19 cellular contexts compared by ENCODE assay signal in the genomic region with DNA sequence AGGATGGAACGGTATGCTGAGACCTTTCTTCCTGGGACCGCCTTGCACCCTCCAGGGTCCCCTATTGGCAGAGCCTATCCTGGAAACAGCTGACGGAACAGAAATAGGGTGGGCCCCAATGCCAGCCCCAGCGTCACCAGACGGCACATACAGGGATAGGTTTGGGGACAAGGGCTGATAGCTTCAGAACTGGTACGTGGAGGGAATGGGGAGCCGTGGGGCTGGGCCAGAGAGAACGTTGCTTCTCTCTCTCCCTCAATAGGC. TPM values are rescaled to one million over a fixed set of nuclear protein-coding genes. Genes with fewer than 3 reads are reported as not detected.
DNase-seq lines count a peak whose midpoint lies in the region; ATAC-seq and TF ChIP-seq lines count a peak whose summit lies in the region.
"Had no signal": no experiment of that assay in that cellular context is flagged by ENCODE, and none has a peak within 500 bp of the region (broad histone marks: within the 10 kb centered on the region; RNA-seq: fewer than 3 reads in every experiment).

No MANE protein-coding gene starts in this region.

- H2BK12ac ChIP-seq in mesenchymal stem cell (ENCODE audit: low read length in 2 of 2): peak overlapping the region in 1 of 2 experiments; percentile 60

- H3K4ac ChIP-seq in IMR-90 (ENCODE audit: low read depth, low read length): peak overlapping the region; percentile 6; the same call in 1 of the 2 replicates
- no peak overlapping the region for H3K4ac ChIP-seq in mesenchymal stem cell (ENCODE audit: low read depth in 1 of 2, low read length in 2 of 2)

- H3K9me1 ChIP-seq in IMR-90 (ENCODE audit: insufficient read depth, low read length): peaks cover 17% of the 10 kb centered on the region

- H3K36me3 ChIP-seq in IMR-90 (ENCODE audit: control insufficient read depth, insufficient read depth, low read length) (no peaks in the 10 kb centered on the region), breast epithelium (no peaks in the 10 kb centered on the region), mesenchymal stem cell (ENCODE audit: control insufficient read depth in 1 of 2, insufficient read depth in 2 of 2, low read depth in 1 of 2, low read length in 2 of 2) (no peaks in the 10 kb centered on the region), suprapubic skin (no peaks in the 10 kb centered on the region)
- H3K36me3 ChIP-seq: upper lobe of left lung had no signal

- no peak overlapping the region for H3K4me3 ChIP-seq in IMR-90 (ENCODE audit: insufficient read depth, low read depth, low read length)
- H3K4me3 ChIP-seq in breast epithelium: no peak overlapping the region
- H3K4me3 ChIP-seq in mesenchymal stem cell (ENCODE audit: insufficient read depth in 1 of 2, low read depth in 1 of 2, low read length in 2 of 2): no peak overlapping the region
- no peak overlapping the region for H3K4me3 ChIP-seq in suprapubic skin
- H3K4me3 ChIP-seq: upper lobe of left lung had no signal

- H2AK9ac ChIP-seq in IMR-90 (replicated peaks; ENCODE audit: low read depth, low read length, poor library complexity): peak overlapping the region; percentile 68

- H3K79me1 ChIP-seq in IMR-90 (ENCODE audit: low read depth in 1 of 2, low read length in 2 of 2) (no peaks in the 10 kb centered on the region), mesenchymal stem cell (replicated peaks; ENCODE audit: low read length, poor library complexity, severe bottlenecking) (no peaks in the 10 kb centered on the region)

- H2BK20ac ChIP-seq in IMR-90 (ENCODE audit: low read depth, low read length): no peak overlapping the region

- no peaks in the 10 kb centered on the region for H4K20me1 ChIP-seq in IMR-90 (ENCODE audit: insufficient read depth, low read length)

- no peaks in the 10 kb centered on the region for H3K9me3 ChIP-seq in IMR-90 (ENCODE audit: control insufficient read depth, insufficient read depth, low read length)
- no peaks in the 10 kb centered on the region for H3K9me3 ChIP-seq in breast epithelium
- no peaks in the 10 kb centered on the region for H3K9me3 ChIP-seq in mesenchymal stem cell (ENCODE audit: control insufficient read depth, low read length)
- no peaks in the 10 kb centered on the region for H3K9me3 ChIP-seq in suprapubic skin
- H3K9me3 ChIP-seq: upper lobe of left lung had no signal

- H4K5ac ChIP-seq in IMR-90 (ENCODE audit: low read depth, low read length): no peak overlapping the region

- no peak for ATAC-seq in IMR-90 (ENCODE audit: low read depth)
- ATAC-seq: activated T-helper 17 cell treated with anti-CD3 and anti-CD28 coated beads, Interleukin-2, amount 50 U/mL, for 72 hours; left colon; T-cell had no signal

- H2AK5ac ChIP-seq in IMR-90 (ENCODE audit: low read depth, low read length) (peak overlapping the region; percentile 23; the same call in 1 of the 2 replicates), mesenchymal stem cell (ENCODE audit: low read length, severe bottlenecking) (no peak overlapping the region)

- H3K27me3 ChIP-seq in IMR-90 (ENCODE audit: control insufficient read depth, insufficient read depth, low read length) (no peaks in the 10 kb centered on the region), breast epithelium (no peaks in the 10 kb centered on the region), mesenchymal stem cell (ENCODE audit: control insufficient read depth in 1 of 2, insufficient read depth in 1 of 2, low read length in 2 of 2) (no peaks in the 10 kb centered on the region), suprapubic skin (no peaks in the 10 kb centered on the region)
- H3K27me3 ChIP-seq: upper lobe of left lung had no signal

- POLR2A ChIA-PET in IMR-90 (lab: Charles Lee; ENCODE audit: unreplicated experiment): no interaction called here

- no CpG with 5 or more reads among the region's 8 CpGs for WGBS in IMR-90 (ENCODE audit: extremely low coverage in 2 of 2, insufficient read length in 1 of 2), 2 experiments
- WGBS in mesenchymal stem cell: 83% methylated on average over 8 of the region's 8 CpGs
- WGBS in suprapubic skin: 76% methylated on average over 8 of the region's 8 CpGs

- H3K23ac ChIP-seq in IMR-90 (ENCODE audit: low read depth, low read length) (no peak overlapping the region), mesenchymal stem cell (ENCODE audit: low read length in 2 of 2) (no peak overlapping the region)

- dilution Hi-C loops in IMR-90 (cut with HindIII; ENCODE audit: low sequenced_read_pairs, unreplicated experiment): no loop called here

- H3K4me2 ChIP-seq in IMR-90 (ENCODE audit: low read depth, low read length) (no peak overlapping the region), mesenchymal stem cell (ENCODE audit: low read length, poor library complexity, severe bottlenecking) (no peak overlapping the region)

- H2AFZ ChIP-seq in IMR-90 (replicated peaks; ENCODE audit: low read length, poor library complexity) (peak overlapping the region; percentile 71), mesenchymal stem cell (ENCODE audit: low read depth, low read length) (no peak overlapping the region)

- H3K14ac ChIP-seq in IMR-90 (replicated peaks; ENCODE audit: low read depth, low read length) (no peak overlapping the region), mesenchymal stem cell (ENCODE audit: low read length in 2 of 2) (no peak overlapping the region)

- no peak overlapping the region for H4K8ac ChIP-seq in IMR-90 (ENCODE audit: low read depth in 2 of 2, low read length in 2 of 2)
- H4K8ac ChIP-seq in mesenchymal stem cell (ENCODE audit: low read length): peak overlapping the region; percentile 73

- H2BK120ac ChIP-seq in IMR-90 (ENCODE audit: low read depth, low read length) (peak overlapping the region; percentile 67; the same call in 1 of the 2 replicates), mesenchymal stem cell (ENCODE audit: low read depth, low read length) (peak overlapping the region; percentile 29)

- TF ChIP-seq POLR2A in IMR-90 (IDR thresholded peaks at IDR 0.05; ENCODE audit: low read depth, low read length) (no peak), breast epithelium (IDR thresholded peaks at IDR 0.05) (no peak), suprapubic skin (IDR thresholded peaks at IDR 0.05) (no peak)

- H3K18ac ChIP-seq in IMR-90 (ENCODE audit: low read depth, low read length): 0 out of 2 replicates have a peak overlapping the region, but pooled peaks have one; percentile 18
- H3K18ac ChIP-seq in mesenchymal stem cell (ENCODE audit: low read depth in 1 of 2, low read length in 2 of 2): peak overlapping the region in 1 of 2 experiments; percentile 29

- no peak for TF ChIP-seq RAD21 in IMR-90 (IDR thresholded peaks at IDR 0.05; ENCODE audit: low read length)

- no peak overlapping the region for H2BK5ac ChIP-seq in IMR-90 (ENCODE audit: low read depth, low read length, poor library complexity, severe bottlenecking)
- no peak overlapping the region for H2BK5ac ChIP-seq in mesenchymal stem cell (ENCODE audit: low read depth, low read length, poor library complexity, severe bottlenecking)

- H4K91ac ChIP-seq in IMR-90 (ENCODE audit: insufficient read depth, low read depth, low read length) (no peak overlapping the region), mesenchymal stem cell (ENCODE audit: low read length) (no peak overlapping the region)

- H3K9ac ChIP-seq in IMR-90 (ENCODE audit: low read depth, low read length) (no peak overlapping the region), mesenchymal stem cell (ENCODE audit: low read length) (peak overlapping the region; percentile 46)

- no peak overlapping the region; the same call in 2 of the 3 replicates for H2BK15ac ChIP-seq in IMR-90 (ENCODE audit: low read depth, low read length)
- H2BK15ac ChIP-seq in mesenchymal stem cell (ENCODE audit: low read depth, poor library complexity, severe bottlenecking): no peak overlapping the region

- intact Hi-C loops in IMR-90 (cut with micrococcal nuclease) (no loop called here), breast epithelium (cut with DNase I; ENCODE audit: low total_unique reads) (no loop called here)

- H3K4me1 ChIP-seq in IMR-90 (ENCODE audit: control insufficient read depth, insufficient read depth, low read length) (peaks cover 14% of the 10 kb centered on the region), breast epithelium (peaks cover 0 to 20% of the 10 kb centered on the region in 2 donors), mesenchymal stem cell (ENCODE audit: control insufficient read depth, insufficient read depth, low read depth, low read length) (peaks cover 22% of the 10 kb centered on the region), suprapubic skin (peaks cover 33% of the 10 kb centered on the region)

- no TSS peak for BruUV-seq in IMR-90 (replicated peaks; lab: Mats Ljungman, UMichigan)

- in situ Hi-C loops in IMR-90 (cut with MboI; ENCODE audit: low sequenced_read_pairs): no loop called here

- H3K56ac ChIP-seq in IMR-90 (ENCODE audit: extremely low read depth, insufficient read depth, low read length): no peak overlapping the region

- CTCF ChIA-PET in IMR-90 (lab: Yijun Ruan, JAX): no interaction called here

- H3K27ac ChIP-seq in IMR-90 (ENCODE audit: insufficient read depth, low read length): no peak overlapping the region
- H3K27ac ChIP-seq in breast epithelium: peak overlapping the region; percentile 89
- peak overlapping the region; percentile 38 for H3K27ac ChIP-seq in mesenchymal stem cell (ENCODE audit: low read length, poor library complexity, severe bottlenecking)
- H3K27ac ChIP-seq in suprapubic skin: peak overlapping the region; percentile 18
- H3K27ac ChIP-seq: upper lobe of left lung had no signal

- DNase-seq in IMR-90 (no peak), breast epithelium (ENCODE audit: low spot score in 2 of 2) (no peak), mesenchymal stem cell (no peak), suprapubic skin (ENCODE audit: low spot score in 2 of 2) (no peak), D341Med (ENCODE audit: low spot score) (no peak), CD1c-positive myeloid dendritic cell (ENCODE audit: extremely low spot score) (no peak)
- DNase-seq in activated effector memory CD4-positive, alpha-beta T cell treated with anti-CD3 and anti-CD28 coated beads, Interleukin-2, amount 50 U/mL, for 16 hours: no peak
- no peak for DNase-seq in effector CD4-positive, alpha-beta T cell
- DNase-seq: activated CD4-positive, alpha-beta T cell treated with anti-CD3 and anti-CD28 coated beads for 48 hours; COR-L47; left colon; midbrain; NCI-H1417 treated with DMSO at 0.1 percent for 48 hours; NCI-H524; stimulated activated CD4-positive, alpha-beta T cell treated with anti-CD3 and anti-CD28 coated beads, Interleukin-2, amount 100 ng/mL, for 24 hours; stimulated activated naive CD4-positive, alpha-beta T cell treated with Interleukin-2 at 50 U/mL for 16 hours; T-cell; upper lobe of left lung had no signal

- TF ChIP-seq EP300 in suprapubic skin (IDR thresholded peaks at IDR 0.05): no peak

- TF ChIP-seq CTCF in IMR-90 (conservative IDR thresholded peaks at IDR 0.05; ENCODE audit: low read depth, low read length) (no peak), breast epithelium (IDR thresholded peaks at IDR 0.05) (no peak), suprapubic skin (IDR thresholded peaks at IDR 0.05) (no peak)

RNA-seq across cellular contexts. Expression of gene CITED4, which starts 40.4 kb away (rescaled TPM):
- under 0.01 and 0.28 TPM in 2 replicates for total RNA-seq in IMR-90 (2012; rRNA removed)
- 1.6 and 2.2 TPM in 2 replicates for polyA plus RNA-seq in IMR-90 (2012; rRNA removed)
- 1.7 and 7.4 TPM in 2 replicates for polyA plus RNA-seq in IMR-90 (2012; cell fraction: cytosol; rRNA removed)
- 1.2 and 3.1 TPM in 2 replicates for polyA plus RNA-seq in IMR-90 (2012; cell fraction: nucleus; rRNA removed; ENCODE audit: low replicate concordance)
- total RNA-seq in breast epithelium: 100 to 1,000 TPM in 1 of 3 donors, 10 to 100 TPM in 2; 12.2 to 136 (median 26.9) TPM
- polyA plus RNA-seq in mesenchymal stem cell (2013, experiment 1 of 2): 8.6 TPM
- polyA plus RNA-seq in mesenchymal stem cell (2013, experiment 2 of 2): 9.3 TPM
- 10 to 100 TPM; 52.6 to 90.4 (median 58.4) TPM for total RNA-seq in suprapubic skin

Comparison
In these comparisons a context has a peak if more than half of its experiments do, and no peak if none do; other contexts are left out.
1. RNA of gene CITED4, which starts 40.4 kb away (total RNA-seq): 52.6 to 90.4 TPM in suprapubic skin and 12.2 to 136 TPM in breast epithelium; under 0.01 to 0.28 TPM in IMR-90; every median in the first group is over 10 times any median in the second.